Comparison of ENCODE assay signal across 21 cellular contexts in the genomic region with DNA sequence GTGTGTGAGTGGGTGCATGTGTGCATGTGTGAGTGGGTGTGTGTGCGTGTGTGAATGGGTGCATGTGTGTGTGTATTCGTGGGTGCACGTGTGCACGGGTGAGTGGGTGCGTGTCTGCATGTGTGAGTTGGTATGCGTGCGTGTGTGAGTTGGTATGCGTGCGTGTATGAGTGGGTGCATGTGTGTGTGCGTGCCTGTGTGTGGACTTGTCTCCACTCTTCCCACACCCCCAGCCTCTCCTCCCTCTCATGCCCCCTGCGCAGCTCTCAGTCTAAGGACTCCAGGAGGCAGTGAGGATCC. TPM values are rescaled to one million over a fixed set of nuclear protein-coding genes. Genes with fewer than 3 reads are reported as not detected.
"Had no signal": no experiment of that assay in that cellular context is flagged by ENCODE, and none has a peak within 500 bp of the region (broad histone marks: within the 10 kb centered on the region; RNA-seq: fewer than 3 reads in every experiment).

No MANE protein-coding gene starts in this region.

- H3K27ac ChIP-seq: esophagus squamous epithelium, lower lobe of right lung, parathyroid adenoma, suprapubic skin, transverse colon, vagina had no signal

- H3K9ac ChIP-seq: parathyroid adenoma had no signal

- H3K9me3 Mint-ChIP-seq: effector memory CD8-positive, alpha-beta T cell; natural killer cell; stimulated activated naive CD8-positive, alpha-beta T cell treated with anti-CD3 and anti-CD28 coated beads, Interleukin-15, amount 100 ng/mL, for 72 hours had no signal

- H3K36me3 ChIP-seq: esophagus squamous epithelium, gastrocnemius medialis, lower lobe of right lung, suprapubic skin, transverse colon, vagina had no signal

- H3K4me1 ChIP-seq: lower lobe of right lung, parathyroid adenoma, transverse colon had no signal

- H3K4me1 Mint-ChIP-seq: natural killer cell had no signal

- H3K27me3 ChIP-seq: gastrocnemius medialis, transverse colon, vagina had no signal

- ATAC-seq: effector memory CD8-positive, alpha-beta T cell; lower lobe of right lung; sciatic nerve; stimulated activated naive CD8-positive, alpha-beta T cell treated with anti-CD3 and anti-CD28 coated beads, Interleukin-15, amount 100 ng/mL, for 72 hours had no signal

- H3K4me3 ChIP-seq: esophagus squamous epithelium, lower lobe of right lung, suprapubic skin, transverse colon, vagina had no signal

- H3K27ac Mint-ChIP-seq: effector memory CD8-positive, alpha-beta T cell; natural killer cell; progenitor cell of endocrine pancreas; stimulated activated naive CD8-positive, alpha-beta T cell treated with anti-CD3 and anti-CD28 coated beads, Interleukin-15, amount 100 ng/mL, for 72 hours had no signal

- H3K4me3 Mint-ChIP-seq: effector memory CD8-positive, alpha-beta T cell; natural killer cell; stimulated activated naive CD8-positive, alpha-beta T cell treated with anti-CD3 and anti-CD28 coated beads, Interleukin-15, amount 100 ng/mL, for 72 hours had no signal

- H3K9me3 ChIP-seq: esophagus squamous epithelium, gastrocnemius medialis, lower lobe of right lung, suprapubic skin, transverse colon, vagina had no signal

- H3K79me2 ChIP-seq: parathyroid adenoma had no signal

- H3K36me3 Mint-ChIP-seq: natural killer cell had no signal

- H2AFZ ChIP-seq: parathyroid adenoma had no signal

- FAIRE-seq: endometrium, keratinocyte had no signal

- DNase-seq: cortex of kidney; effector memory CD8-positive, alpha-beta T cell; esophagus squamous epithelium; head of caudate nucleus; left ventricle myocardium superior; natural killer cell; stimulated activated CD4-positive, alpha-beta T cell treated with anti-CD3 and anti-CD28 coated beads, Interleukin-4, amount 100 ng/mL, for 4 hours; stimulated activated naive CD4-positive, alpha-beta T cell; stimulated activated naive CD8-positive, alpha-beta T cell treated with anti-CD3 and anti-CD28 coated beads, Interleukin-15, amount 100 ng/mL, for 72 hours; transverse colon had no signal

RNA-seq across cellular contexts. Expression of a gene that starts 5.1 kb away (rescaled TPM):
- total RNA-seq: left ventricle myocardium superior, osteoblast had no signal
- polyA plus RNA-seq: keratinocyte, neural cell had no signal
